9 cellular contexts compared by ENCODE assay signal in the genomic region with DNA sequence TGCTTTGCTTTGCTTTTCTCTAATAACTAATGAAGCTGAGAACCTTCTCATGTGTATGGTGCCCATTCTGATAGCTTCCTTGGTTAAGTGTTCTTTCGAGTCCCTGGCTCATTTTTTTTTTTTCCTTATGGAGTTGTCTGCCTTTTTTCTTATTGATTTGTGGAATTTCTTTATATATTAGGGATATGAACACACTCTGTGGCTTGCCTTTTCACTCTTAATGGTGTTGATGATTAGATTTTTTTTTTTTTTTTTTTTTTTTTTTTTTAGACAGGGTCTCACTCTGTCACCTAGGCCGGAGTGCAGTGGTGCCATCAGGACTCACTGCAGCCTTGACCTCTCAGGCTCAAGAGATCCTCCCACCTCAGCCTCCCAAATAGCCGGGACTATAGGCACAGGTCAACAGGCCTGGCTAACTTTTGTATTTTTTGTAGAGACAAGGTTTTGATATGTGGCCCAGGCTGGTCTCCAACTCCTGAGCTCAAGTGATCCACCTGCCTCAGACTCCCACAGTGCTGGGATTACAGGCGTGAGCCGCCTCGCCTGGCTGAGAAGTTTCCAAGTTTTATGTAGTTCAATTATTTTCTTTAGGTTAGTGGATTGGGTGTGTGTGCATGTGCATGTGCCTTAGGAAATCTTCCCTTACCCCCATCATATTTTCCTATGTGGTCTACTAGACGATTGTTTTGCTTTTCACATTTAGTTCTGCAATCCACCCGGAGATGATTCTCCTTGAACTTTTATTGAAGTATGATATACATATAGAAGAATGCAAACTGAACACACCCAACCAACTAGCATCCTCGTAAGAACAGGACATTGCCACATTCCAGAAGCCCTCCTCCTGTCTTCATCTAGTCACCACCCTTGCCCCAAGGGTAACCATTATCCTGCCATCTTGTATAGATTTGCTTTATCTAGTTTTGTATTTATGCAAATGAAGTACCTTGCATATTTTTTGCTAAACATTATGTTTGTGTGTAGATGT. TPM values are rescaled to one million over a fixed set of nuclear protein-coding genes. Genes with fewer than 3 reads are reported as not detected.
A peak's percentile ranks its signal among the peaks of the same experiment; 100 is the strongest.
DNase-seq lines count a peak whose midpoint lies in the region; ATAC-seq, FAIRE-seq and TF ChIP-seq lines count a peak whose summit lies in the region.
"Had no signal": no experiment of that assay in that cellular context is flagged by ENCODE, and none has a peak within 500 bp of the region (broad histone marks: within the 10 kb centered on the region; RNA-seq: fewer than 3 reads in every experiment).

No MANE protein-coding gene starts in this region.

- H3K36me3 Mint-ChIP-seq in activated T-helper 2 cell treated with anti-CD3 and anti-CD28 coated beads, Interferon-gamma antibody, Interleukin-2, Interleukin-4, amounts not matched to agents 10 μg/mL and 5 μg/mL and 100 μg/mL, durations not matched to agents 14 hours and 24 hours and 36 hours (ENCODE audit: low read depth) = peaks cover 28% of the 10 kb centered on the region

- POLR2A ChIA-PET in A549 (lab: Yijun Ruan, JAX) (no interaction called here), HEK293T (lab: Yijun Ruan, JAX) (interaction anchor here (2.3 to 3.0 kb wide), 2 partner anchors 205 to 346 kb away, joined by 5 to 15 read pairs; no protein-coding TSS in a partner anchor)

- no peak for FAIRE-seq in A549 (lab: Jason Lieb, UNC)

- peaks cover 35% of the 10 kb centered on the region for H3K4me1 ChIP-seq in A549

- 62% methylated on average over 9 of the region's 9 CpGs for WGBS in A549 (ENCODE audit: missing lambda C conversion rate)

- no peak overlapping the region for H3K27ac Mint-ChIP-seq in activated T-helper 2 cell treated with anti-CD3 and anti-CD28 coated beads, Interferon-gamma antibody, Interleukin-2, Interleukin-4, amounts not matched to agents 10 μg/mL and 5 μg/mL and 100 μg/mL, durations not matched to agents 14 hours and 24 hours and 36 hours

- ATAC-seq in A549 (no peak), HG02763 (IDR thresholded peaks at IDR 0.05; ENCODE audit: unreplicated experiment) (no peak), GM18858 (IDR thresholded peaks at IDR 0.05; ENCODE audit: unreplicated experiment) (no peak)

- CTCF ChIA-PET in A549 (lab: Yijun Ruan, JAX) (interaction anchor here (0.6 to 17.4 kb wide), 7 partner anchors 8 to 423 kb away, joined by 3 to 251 read pairs (median 5); no protein-coding TSS in a partner anchor), HEK293T (lab: Yijun Ruan, JAX) (interaction anchor here (0.6 to 0.8 kb wide), 3 partner anchors 256 to 345 kb away, joined by 3 read pairs; no protein-coding TSS in a partner anchor)

- peaks cover 31% of the 10 kb centered on the region for H3K4me1 Mint-ChIP-seq in activated T-helper 2 cell treated with anti-CD3 and anti-CD28 coated beads, Interferon-gamma antibody, Interleukin-2, Interleukin-4, amounts not matched to agents 10 μg/mL and 5 μg/mL and 100 μg/mL, durations not matched to agents 14 hours and 24 hours and 36 hours (ENCODE audit: low read depth)

- peak overlapping the region; percentile 95 for H3K4me3 ChIP-seq in A549

- H3K9me3 ChIP-seq in A549 = no peaks in the 10 kb centered on the region

- no peaks in the 10 kb centered on the region for H3K27me3 Mint-ChIP-seq in activated T-helper 2 cell treated with anti-CD3 and anti-CD28 coated beads, Interferon-gamma antibody, Interleukin-2, Interleukin-4, amounts not matched to agents 10 μg/mL and 5 μg/mL and 100 μg/mL, durations not matched to agents 14 hours and 24 hours and 36 hours (ENCODE audit: low read depth)

- intact Hi-C loops in activated T-helper 2 cell treated with anti-CD3 and anti-CD28 coated beads, Interferon-gamma antibody, Interleukin-2, Interleukin-4, amounts not matched to agents 10 μg/mL and 5 μg/mL and 100 μg/mL, durations not matched to agents 14 hours and 24 hours and 36 hours (cut with micrococcal nuclease) = loop anchor here (2.0 to 5.0 kb wide), 2 partner anchors 24 to 36 kb away; no protein-coding TSS in a partner anchor

- peak overlapping the region; percentile 92 for H3K4me2 ChIP-seq in A549

- peak overlapping the region; percentile 98 for H3K4me3 Mint-ChIP-seq in activated T-helper 2 cell treated with anti-CD3 and anti-CD28 coated beads, Interferon-gamma antibody, Interleukin-2, Interleukin-4, amounts not matched to agents 10 μg/mL and 5 μg/mL and 100 μg/mL, durations not matched to agents 14 hours and 24 hours and 36 hours (ENCODE audit: low read depth)

- H3K9me3 Mint-ChIP-seq in activated T-helper 2 cell treated with anti-CD3 and anti-CD28 coated beads, Interferon-gamma antibody, Interleukin-2, Interleukin-4, amounts not matched to agents 10 μg/mL and 5 μg/mL and 100 μg/mL, durations not matched to agents 14 hours and 24 hours and 36 hours = no peaks in the 10 kb centered on the region

- DNase-seq in A549 (ENCODE audit: low read depth in 1 of 2, low spot score in 1 of 2) (peak in 1 of 2 experiments; percentile 47), HEK293T (ENCODE audit: extremely low spot score) (no peak), iris pigment epithelial cell (ENCODE audit: low read depth) (peak; percentile 66), NCI-H2227 (lab: John Stamatoyannopoulos, UW; ENCODE audit: unreplicated experiment) (no peak), NCI-H510A (lab: John Stamatoyannopoulos, UW) (no peak)
- no peak for DNase-seq in activated T-helper 2 cell treated with anti-CD3 and anti-CD28 coated beads, Interferon-gamma antibody, Interleukin-2, Interleukin-4, amounts not matched to agents 10 μg/mL and 5 μg/mL and 100 μg/mL, durations not matched to agents 14 hours and 24 hours and 36 hours (ENCODE audit: low spot score)
- DNase-seq: SHP77 had no signal

- no peak for TF ChIP-seq RAD21 in A549 (conservative IDR thresholded peaks at IDR 0.05 in 1 of 2, IDR thresholded peaks at IDR 0.05 in 1 of 2)

- TF ChIP-seq CTCF in A549 (IDR thresholded peaks at IDR 0.05) = no peak

- TF ChIP-seq POLR2A in A549 (IDR thresholded peaks at IDR 0.05; ENCODE audit: low read length) = no peak

- peak overlapping the region; percentile 91 to 97; a peak in 4 of 6 replicates for H3K27ac ChIP-seq in A549

- TF ChIP-seq EP300 in A549 (IDR thresholded peaks at IDR 0.05) = no peak

TF ChIP-seq in A549, 52 proteins besides CTCF, POLR2A, EP300 and RAD21 (continues in another document):
- TF ChIP-seq RCOR1 (IDR thresholded peaks at IDR 0.05; ENCODE audit: low read depth, low read length) = no peak
- TF ChIP-seq NFE2L2 (conservative IDR thresholded peaks at IDR 0.05; ENCODE audit: low read length) = no peak
- TF ChIP-seq NR3C1 (IDR thresholded peaks at IDR 0.05) = no peak
- no peak for TF ChIP-seq FOSB (CRISPR knock-in tag; IDR thresholded peaks at IDR 0.05)
- TF ChIP-seq ZFP36 (IDR thresholded peaks at IDR 0.05; ENCODE audit: borderline replicate concordance, partially characterized antibody) = no peak

TF ChIP-seq in HEK293T, 16 proteins besides CTCF, POLR2A, EP300 and RAD21:
- TF ChIP-seq SUZ12 (IDR thresholded peaks at IDR 0.05) = no peak
- TF ChIP-seq ZNF384 (IDR thresholded peaks at IDR 0.05) = 0 out of 2 replicates have a peak, but pooled peaks have one; percentile 30

RNA-seq across cellular contexts. Expression of a gene that starts 1.7 kb away (rescaled TPM):
- polyA plus RNA-seq in A549 (2011; rRNA removed) (127 and 177 TPM in 2 replicates), A549 (2017; fragmentation: RNase III; extraction: RNeasy Plus Mini Kit Qiagen cat#74134 plus additional on column Dnase treatment) (137 to 142 TPM (median 140 TPM) in 3 replicates)
- 108 and 131 TPM in 2 replicates for polyA plus RNA-seq in A549 (2012; cell fraction: cytosol; rRNA removed)
- polyA plus RNA-seq in A549 (2012; cell fraction: nucleus; rRNA removed) = 70.6 and 116 TPM in 2 replicates
- 23.9 and 24.0 TPM in 2 replicates for polyA minus RNA-seq in A549 (2011; rRNA and poly(A)+ RNA removed)
- total RNA-seq in activated T-helper 2 cell treated with anti-CD3 and anti-CD28 coated beads, Interferon-gamma antibody, Interleukin-2, Interleukin-4, amounts not matched to agents 10 μg/mL and 5 μg/mL and 100 μg/mL, durations not matched to agents 14 hours and 24 hours and 36 hours = 189 and 197 TPM in 2 replicates

RNA-seq across cellular contexts. Expression of a gene that starts 19.4 kb away (rescaled TPM):
- polyA plus RNA-seq in A549 (2011; rRNA removed) (128 and 184 TPM in 2 replicates), A549 (2017; fragmentation: RNase III; extraction: RNeasy Plus Mini Kit Qiagen cat#74134 plus additional on column Dnase treatment) (90.2 to 97.9 TPM (median 93.9 TPM) in 3 replicates)
- polyA plus RNA-seq in A549 (2012; cell fraction: cytosol; rRNA removed) = 111 and 113 TPM in 2 replicates
- polyA plus RNA-seq in A549 (2012; cell fraction: nucleus; rRNA removed) = 79.1 and 85.8 TPM in 2 replicates
- 43.3 and 43.9 TPM in 2 replicates for polyA minus RNA-seq in A549 (2011; rRNA and poly(A)+ RNA removed)
- 39.2 and 40.5 TPM in 2 replicates for total RNA-seq in activated T-helper 2 cell treated with anti-CD3 and anti-CD28 coated beads, Interferon-gamma antibody, Interleukin-2, Interleukin-4, amounts not matched to agents 10 μg/mL and 5 μg/mL and 100 μg/mL, durations not matched to agents 14 hours and 24 hours and 36 hours

RNA-seq across cellular contexts. Expression of a gene that starts 44.9 kb away (rescaled TPM):
- polyA plus RNA-seq in A549 (2011; rRNA removed) (27.9 and 28.1 TPM in 2 replicates), A549 (2017; fragmentation: RNase III; extraction: RNeasy Plus Mini Kit Qiagen cat#74134 plus additional on column Dnase treatment) (16.0 to 17.7 TPM (median 17.4 TPM) in 3 replicates)
- 11.2 and 13.5 TPM in 2 replicates for polyA plus RNA-seq in A549 (2012; cell fraction: cytosol; rRNA removed)
- polyA plus RNA-seq in A549 (2012; cell fraction: nucleus; rRNA removed) = 4.6 and 8.0 TPM in 2 replicates
- 22.0 and 23.6 TPM in 2 replicates for polyA minus RNA-seq in A549 (2011; rRNA and poly(A)+ RNA removed)
- total RNA-seq in activated T-helper 2 cell treated with anti-CD3 and anti-CD28 coated beads, Interferon-gamma antibody, Interleukin-2, Interleukin-4, amounts not matched to agents 10 μg/mL and 5 μg/mL and 100 μg/mL, durations not matched to agents 14 hours and 24 hours and 36 hours = 50.5 and 52.2 TPM in 2 replicates
